In the genomic region with DNA sequence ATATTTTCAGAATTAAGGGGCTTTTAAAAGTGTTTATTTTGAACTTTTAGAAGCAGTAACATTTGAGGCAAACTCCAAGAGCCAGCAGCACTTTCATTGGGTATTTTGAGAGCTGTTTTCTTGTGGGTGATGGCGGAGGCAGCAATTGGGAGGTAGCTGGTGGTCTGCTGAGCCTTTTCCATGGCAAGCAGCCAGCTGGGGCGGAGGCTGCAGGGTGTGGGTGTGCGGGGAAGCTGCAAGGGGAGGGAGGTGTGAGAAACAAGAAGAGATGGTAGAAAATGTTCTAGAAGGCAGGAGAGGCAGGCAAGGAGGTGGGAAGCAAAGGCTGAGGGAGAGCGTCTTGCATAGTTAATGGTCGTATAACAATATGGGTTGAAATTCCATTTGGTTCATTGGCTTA, we compare ENCODE assay signal across 19 cellular contexts.
"Had no signal": no experiment of that assay in that cellular context is flagged by ENCODE, and none has a peak within 500 bp of the region (broad histone marks: within the 10 kb centered on the region; RNA-seq: fewer than 3 reads in every experiment).

No MANE protein-coding gene starts in this region.

- H3K36me3 Mint-ChIP-seq: activated naive CD8-positive, alpha-beta T cell treated with anti-CD3 and anti-CD28 coated beads for 36 hours; stimulated activated naive B cell treated with anti-CD40 and anti-IgM and Interleukin-4, amounts not matched to agents 10 μg/mL and 1 μg/mL and 100 μg/mL, for 72 hours; T-cell had no signal

- ATAC-seq: activated T-cell treated with anti-CD3 and anti-CD28 coated beads, Interleukin-2, amount 50 U/mL, for 4 hours; gastrocnemius medialis; sciatic nerve; stimulated activated naive B cell treated with anti-CD40 and anti-IgM and Interleukin-4, amounts not matched to agents 10 μg/mL and 1 μg/mL and 100 μg/mL, for 72 hours; T-cell had no signal

- H3K27ac ChIP-seq: colonic mucosa, esophagus squamous epithelium, gastrocnemius medialis had no signal

- H3K9me3 Mint-ChIP-seq: activated naive CD8-positive, alpha-beta T cell treated with anti-CD3 and anti-CD28 coated beads for 36 hours; activated T-cell treated with anti-CD3 and anti-CD28 coated beads, Interleukin-2, amount 50 U/mL, for 4 hours; T-helper 2 cell treated with Interferon-gamma antibody and Interleukin-4, amounts not matched to agents 5 μg/mL and 100 μg/mL, for 36 hours had no signal

- FAIRE-seq: bronchial epithelial cell, small intestine had no signal

- H3K4me3 Mint-ChIP-seq: activated naive CD8-positive, alpha-beta T cell treated with anti-CD3 and anti-CD28 coated beads for 36 hours; activated T-cell treated with anti-CD3 and anti-CD28 coated beads, Interleukin-2, amount 50 U/mL, for 4 hours; nephron progenitor cell; stimulated activated naive B cell treated with anti-CD40 and anti-IgM and Interleukin-4, amounts not matched to agents 10 μg/mL and 1 μg/mL and 100 μg/mL, for 72 hours; T-cell; T-helper 2 cell treated with Interferon-gamma antibody and Interleukin-4, amounts not matched to agents 5 μg/mL and 100 μg/mL, for 36 hours had no signal

- H3K4me3 ChIP-seq: colonic mucosa, esophagus squamous epithelium, gastrocnemius medialis had no signal

- H3K27me3 Mint-ChIP-seq: activated naive CD8-positive, alpha-beta T cell treated with anti-CD3 and anti-CD28 coated beads for 36 hours had no signal

- H3K27ac Mint-ChIP-seq: activated naive CD8-positive, alpha-beta T cell treated with anti-CD3 and anti-CD28 coated beads for 36 hours; nephron progenitor cell; stimulated activated naive B cell treated with anti-CD40 and anti-IgM and Interleukin-4, amounts not matched to agents 10 μg/mL and 1 μg/mL and 100 μg/mL, for 72 hours; T-cell; T-helper 2 cell treated with Interferon-gamma antibody and Interleukin-4, amounts not matched to agents 5 μg/mL and 100 μg/mL, for 36 hours had no signal

- H3K9me3 ChIP-seq: colonic mucosa, esophagus squamous epithelium, gastrocnemius medialis had no signal

- H3K4me1 Mint-ChIP-seq: activated naive CD8-positive, alpha-beta T cell treated with anti-CD3 and anti-CD28 coated beads for 36 hours; stimulated activated naive B cell treated with anti-CD40 and anti-IgM and Interleukin-4, amounts not matched to agents 10 μg/mL and 1 μg/mL and 100 μg/mL, for 72 hours; T-cell had no signal

- DNase-seq: activated CD4-positive, alpha-beta T cell treated with anti-CD3 and anti-CD28 coated beads, Interleukin-2, amount 50 U/mL, for 4 hours; activated CD8-positive, alpha-beta memory T cell treated with anti-CD3 and anti-CD28 coated beads for 24 hours; activated CD8-positive, alpha-beta memory T cell treated with anti-CD3 and anti-CD28 coated beads, Interleukin-2, amount 50 U/mL, for 48 hours; activated naive CD4-positive, alpha-beta T cell treated with Interleukin-2 at 50 U/mL for 16 hours; activated naive CD8-positive, alpha-beta T cell treated with anti-CD3 and anti-CD28 coated beads for 36 hours; activated T-cell treated with anti-CD3 and anti-CD28 coated beads, Interleukin-2, amount 50 U/mL, for 4 hours; colonic mucosa; esophagus squamous epithelium; gastrocnemius medialis; head of caudate nucleus; hypothalamus; nephron progenitor cell; small intestine; stimulated activated CD4-positive, alpha-beta T cell treated with anti-CD3 and anti-CD28 coated beads, Interleukin-15, amount 100 ng/mL, for 24 hours; stimulated activated naive B cell treated with anti-CD40 and anti-IgM and Interleukin-4, amounts not matched to agents 10 μg/mL and 1 μg/mL and 100 μg/mL, for 72 hours; T-cell had no signal

- H3K4me1 ChIP-seq: colonic mucosa, esophagus squamous epithelium, gastrocnemius medialis had no signal

- H3K36me3 ChIP-seq: colonic mucosa, esophagus squamous epithelium, gastrocnemius medialis had no signal

- H3K27me3 ChIP-seq: colonic mucosa, gastrocnemius medialis had no signal
